In the genomic region with DNA sequence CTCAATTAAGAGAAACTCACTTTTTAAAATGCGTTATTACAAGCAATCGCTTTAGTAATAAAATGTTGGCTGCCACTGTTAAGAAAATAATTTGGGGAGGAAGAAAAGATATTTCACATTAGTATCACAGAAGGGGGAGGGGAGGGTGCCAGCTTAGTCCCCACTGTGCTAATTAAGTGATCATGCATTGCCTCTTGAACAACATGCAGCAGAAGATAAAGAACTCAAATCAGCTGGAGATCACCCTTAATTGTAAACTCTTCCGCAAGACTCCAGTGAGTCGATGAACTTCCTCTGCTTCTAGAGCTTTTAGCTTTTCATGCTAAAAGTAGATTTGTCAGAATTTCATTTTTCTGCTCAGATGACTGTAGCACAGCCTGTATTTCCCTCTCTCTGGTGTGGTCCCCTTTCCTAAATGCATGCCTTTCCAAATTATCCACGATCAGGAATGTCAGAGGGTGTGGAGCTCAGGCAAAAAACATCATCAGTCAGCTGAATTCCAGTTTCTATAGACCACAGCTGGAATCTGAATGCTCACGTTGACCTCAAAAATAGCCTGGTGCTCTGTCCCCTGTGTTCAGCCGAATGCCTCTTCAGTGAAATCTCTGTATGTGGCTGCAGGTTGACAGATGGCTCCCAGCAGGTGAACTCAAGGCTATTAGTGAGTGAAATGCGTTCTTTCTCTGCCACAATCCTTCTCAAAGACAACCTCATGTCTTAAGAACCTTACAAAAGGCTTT, we compare ENCODE assay signal across 20 cellular contexts.
A peak's percentile ranks its signal among the peaks of the same experiment; 100 is the strongest.
DNase-seq lines count a peak whose midpoint lies in the region; ATAC-seq and TF ChIP-seq lines count a peak whose summit lies in the region.
"Had no signal": no experiment of that assay in that cellular context is flagged by ENCODE, and none has a peak within 500 bp of the region (broad histone marks: within the 10 kb centered on the region; RNA-seq: fewer than 3 reads in every experiment).

No MANE protein-coding gene starts in this region.

- peaks cover 13% of the 10 kb centered on the region for H3K4me1 ChIP-seq in mesodermal cell (ENCODE audit: control insufficient read depth, insufficient read depth, low read length, poor library complexity, severe bottlenecking)
- H3K4me1 ChIP-seq: A549, tibial nerve had no signal

- CTCF ChIA-PET in GM10248 (lab: Yijun Ruan, JAX): no interaction called here

- peak; percentile 58 for DNase-seq in DMS 273 (lab: John Stamatoyannopoulos, UW; ENCODE audit: unreplicated experiment)
- DNase-seq in NCI-H524 (lab: John Stamatoyannopoulos, UW): peak; percentile 80 to 89
- peak; percentile 66 for DNase-seq in ecto neural progenitor cell (ENCODE audit: low spot score)
- no peak for DNase-seq in GM10248 (ENCODE audit: extremely low spot score)
- no peak for DNase-seq in NCI-H748 (lab: John Stamatoyannopoulos, UW; ENCODE audit: unreplicated experiment)
- DNase-seq: activated CD4-positive, alpha-beta T cell treated with anti-CD3 and anti-CD28 coated beads, Interleukin-2, amount 50 U/mL, for 4 hours; activated T-cell treated with anti-CD3 and anti-CD28 coated beads, Interleukin-2, amount 50 U/mL, for 24 hours; DMS79; foreskin fibroblast; naive thymus-derived CD4-positive, alpha-beta T cell; NCI-H446 treated with DMSO at 0.1 percent for 48 hours; PC-3; stimulated activated CD4-positive, alpha-beta T cell treated with anti-CD3 and anti-CD28 coated beads, Interleukin-12 subunit alpha, Interleukin-12 subunit beta, amount 100 ng/mL, for 4 hours; stimulated activated naive B cell treated with anti-CD40 and anti-IgM and Interleukin-4, amounts not matched to agents 10 μg/mL and 1 μg/mL and 100 μg/mL, for 72 hours had no signal

- POLR2A ChIA-PET in GM10248 (lab: Yijun Ruan, JAX): no interaction called here

- TF ChIP-seq CTCF in GM10248 (IDR thresholded peaks at IDR 0.05; ENCODE audit: control extremely low read depth, extremely low read depth, low read depth, missing control alignments): no peak

- H3K9me3 ChIP-seq in mesodermal cell (ENCODE audit: control insufficient read depth, low read length): peaks cover 5% of the 10 kb centered on the region
- H3K9me3 ChIP-seq: A549 had no signal

- H3K4me3 ChIP-seq in mesodermal cell (ENCODE audit: extremely low read depth, insufficient read depth, low read length, poor library complexity, severe bottlenecking): no peak overlapping the region
- H3K4me3 ChIP-seq: A549, SK-N-MC, tibial nerve had no signal

- no peaks in the 10 kb centered on the region for H3K36me3 ChIP-seq in mesodermal cell (ENCODE audit: control insufficient read depth, insufficient read depth, low read length)
- H3K36me3 ChIP-seq: tibial nerve had no signal

- no peak for TF ChIP-seq POLR2A in GM18505 (IDR thresholded peaks at IDR 0.05; ENCODE audit: borderline replicate concordance, extremely low read depth, insufficient read depth, insufficient read length)

- ATAC-seq in GM18505 (IDR thresholded peaks at IDR 0.05; ENCODE audit: unreplicated experiment): no peak
- no peak for ATAC-seq in HG03039 (IDR thresholded peaks at IDR 0.05; ENCODE audit: unreplicated experiment)
- ATAC-seq: A549; naive thymus-derived CD4-positive, alpha-beta T cell; PC-3; stimulated activated naive B cell treated with anti-CD40 and anti-IgM and Interleukin-4, amounts not matched to agents 10 μg/mL and 1 μg/mL and 100 μg/mL, for 72 hours had no signal

- H3K27ac ChIP-seq in mesodermal cell (ENCODE audit: low read depth, low read length, severe bottlenecking): peak overlapping the region; percentile 8
- H3K27ac ChIP-seq: A549, SK-N-MC, tibial nerve had no signal

- WGBS in mesodermal cell (ENCODE audit: insufficient coverage in 2 of 2), 2 experiments: 9 to 39% methylated on average over 2 to 5 of the region's 8 CpGs

Comparison
In these comparisons a context has a peak if more than half of its experiments do, and no peak if none do; other contexts are left out.
1. DNase-seq: peak in DMS 273 (single experiment), NCI-H524 (2 of 2) and ecto neural progenitor cell (single experiment); none in GM10248 (single experiment) and NCI-H748 (single experiment).